Comparison of ENCODE assay signal across 23 cellular contexts in genomic region chr2:200624660-200625059, GRCh38. TPM values are rescaled to one million over a fixed set of nuclear protein-coding genes. Genes with fewer than 3 reads are reported as not detected.
DNase-seq lines count a peak whose midpoint lies in the region; ATAC-seq, FAIRE-seq and TF ChIP-seq lines count a peak whose summit lies in the region.
"Had no signal": no experiment of that assay in that cellular context is flagged by ENCODE, and none has a peak within 500 bp of the region (broad histone marks: within the 10 kb centered on the region; RNA-seq: fewer than 3 reads in every experiment).

No MANE protein-coding gene starts in this region.

- WGBS in A549 (ENCODE audit: missing lambda C conversion rate), result 61% methylated on average over 3 of the region's 3 CpGs

- no peak for TF ChIP-seq RAD21 in A549 (conservative IDR thresholded peaks at IDR 0.05 in 1 of 2, IDR thresholded peaks at IDR 0.05 in 1 of 2)

- no peaks in the 10 kb centered on the region for H3K9me3 ChIP-seq in A549

- CTCF ChIA-PET in A549 (lab: Yijun Ruan, JAX), result no interaction called here

- H3K4me3 ChIP-seq in A549, result no peak overlapping the region
- no peak overlapping the region for H3K4me3 ChIP-seq in brain microvascular endothelial cell (ENCODE audit: low read depth, low read length)

- in situ Hi-C loops in brain microvascular endothelial cell (cut with HindIII; ENCODE audit: low pct_ligation_motif_present, low sequenced_read_pairs), result no loop called here

- no peaks in the 10 kb centered on the region for H3K27me3 ChIP-seq in brain microvascular endothelial cell (replicated peaks)
- H3K27me3 ChIP-seq in foreskin keratinocyte, result no peaks in the 10 kb centered on the region

- no peaks in the 10 kb centered on the region for H3K36me3 ChIP-seq in brain microvascular endothelial cell (replicated peaks)

- TF ChIP-seq EP300 in A549 (IDR thresholded peaks at IDR 0.05), result no peak

- no peak for FAIRE-seq in A549 (lab: Jason Lieb, UNC)
- FAIRE-seq: A204.1, kidney had no signal

- TF ChIP-seq POLR2A in A549 (IDR thresholded peaks at IDR 0.05; ENCODE audit: low read length), result no peak

- peak overlapping the region; percentile 70 for H3K27ac ChIP-seq in A549
- peak overlapping the region; percentile 62 for H3K27ac ChIP-seq in brain microvascular endothelial cell
- no peak overlapping the region for H3K27ac ChIP-seq in foreskin keratinocyte

- POLR2A ChIA-PET in A549 (lab: Yijun Ruan, JAX), result no interaction called here

- TF ChIP-seq CTCF in A549 (IDR thresholded peaks at IDR 0.05), result no peak
- no peak for TF ChIP-seq CTCF in brain microvascular endothelial cell (IDR thresholded peaks at IDR 0.05; ENCODE audit: low read depth, low read length, missing control alignments)
- TF ChIP-seq CTCF in foreskin keratinocyte (conservative IDR thresholded peaks at IDR 0.05), result no peak
- TF ChIP-seq CTCF in omental fat pad (IDR thresholded peaks at IDR 0.05), result no peak

- H3K4me2 ChIP-seq in A549, result peak overlapping the region; percentile 25

- DNase-seq in A549 (ENCODE audit: low read depth in 1 of 2, low spot score in 1 of 2), result peak in 1 of 2 experiments; percentile 39
- DNase-seq in HS-5 (ENCODE audit: low read depth), result peak; percentile 63
- DNase-seq in brain microvascular endothelial cell, result peak; percentile 68
- DNase-seq in foreskin keratinocyte, result peak; percentile 28 to 58
- DNase-seq in omental fat pad (ENCODE audit: low spot score), result no peak
- DNase-seq in NCI-H774 (lab: John Stamatoyannopoulos, UW), result no peak
- DNase-seq in activated CD8-positive, alpha-beta memory T cell treated with anti-CD3 and anti-CD28 coated beads, Interleukin-2, amount 50 U/mL, for 48 hours, result no peak
- no peak for DNase-seq in OCI-M2 (lab: John Stamatoyannopoulos, UW; ENCODE audit: unreplicated experiment)
- DNase-seq: activated CD4-positive, alpha-beta T cell treated with anti-CD3 and anti-CD28 coated beads, Interleukin-2, amount 50 U/mL, for 4 hours; activated naive CD4-positive, alpha-beta T cell treated with anti-CD3 and anti-CD28 coated beads, Interleukin-2, amount 10 ng/mL, durations not matched to agents 7 days and 5 days; activated T-cell treated with anti-CD3 and anti-CD28 coated beads for 4 hours; CD4-positive, alpha-beta T cell; dermis blood vessel endothelial cell; DMS153; kidney; NCI-H1694; NCI-H446; T-cell had no signal

- ATAC-seq in A549, result peak in 1 of 2 experiments; percentile 39; a peak in 2 of 6 replicates
- ATAC-seq in foreskin keratinocyte, result peak; percentile 45
- no peak for ATAC-seq in omental fat pad (ENCODE audit: low FRiP score)
- ATAC-seq: esophagus mucosa; Right ventricle myocardium inferior; stimulated activated memory B cell treated with anti-CD40 and anti-IgM and Interleukin-4, amounts not matched to agents 10 μg/mL and 1 μg/mL and 100 μg/mL, for 72 hours; T-cell had no signal

- peaks cover 53% of the 10 kb centered on the region for H3K4me1 ChIP-seq in A549
- peaks cover 4% of the 10 kb centered on the region for H3K4me1 ChIP-seq in foreskin keratinocyte

TF ChIP-seq in A549, 52 proteins besides CTCF, POLR2A, EP300 and RAD21:
- no peak for TF ChIP-seq HOXB13 (CRISPR knock-in tag; IDR thresholded peaks at IDR 0.05; ENCODE audit: low read depth)
- no peak for TF ChIP-seq NPAS2 (CRISPR knock-in tag; IDR thresholded peaks at IDR 0.05; ENCODE audit: borderline replicate concordance)
- TF ChIP-seq, protein P1, sequence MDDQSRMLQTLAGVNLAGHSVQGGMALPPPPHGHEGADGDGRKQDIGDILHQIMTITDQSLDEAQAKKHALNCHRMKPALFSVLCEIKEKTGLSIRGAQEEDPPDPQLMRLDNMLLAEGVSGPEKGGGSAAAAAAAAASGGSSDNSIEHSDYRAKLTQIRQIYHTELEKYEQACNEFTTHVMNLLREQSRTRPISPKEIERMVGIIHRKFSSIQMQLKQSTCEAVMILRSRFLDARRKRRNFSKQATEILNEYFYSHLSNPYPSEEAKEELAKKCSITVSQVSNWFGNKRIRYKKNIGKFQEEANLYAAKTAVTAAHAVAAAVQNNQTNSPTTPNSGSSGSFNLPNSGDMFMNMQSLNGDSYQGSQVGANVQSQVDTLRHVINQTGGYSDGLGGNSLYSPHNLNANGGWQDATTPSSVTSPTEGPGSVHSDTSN (IDR thresholded peaks at IDR 0.05), result no peak

RNA-seq across cellular contexts. Expression of gene AOX1, which starts 38.8 kb away (rescaled TPM):
- polyA plus RNA-seq in A549 (2011; rRNA removed), result 2.8 and 3.6 TPM in 2 replicates
- polyA plus RNA-seq in A549 (2012; cell fraction: cytosol; rRNA removed), result 1.1 and 1.3 TPM in 2 replicates
- 0.91 and 1.8 TPM in 2 replicates for polyA plus RNA-seq in A549 (2012; cell fraction: nucleus; rRNA removed)
- 4.8 to 6.6 TPM (median 5.4 TPM) in 3 replicates for polyA plus RNA-seq in A549 (2017; fragmentation: RNase III; extraction: RNeasy Plus Mini Kit Qiagen cat#74134 plus additional on column Dnase treatment)
- 1.8 and 5.3 TPM in 2 replicates for polyA minus RNA-seq in A549 (2011; rRNA and poly(A)+ RNA removed)
- 7.6 and 16.8 TPM in 2 replicates for total RNA-seq in foreskin keratinocyte
- 2.6 and 5.3 TPM in 2 replicates for polyA plus RNA-seq in foreskin keratinocyte
- total RNA-seq in omental fat pad, result 100 to 1,000 TPM; 241 to 629 (median 321) TPM
- total RNA-seq: CD4-positive, alpha-beta T cell had no signal
- polyA plus RNA-seq: neural cell had no signal

Comparison
In these comparisons a context has a peak if more than half of its experiments do, and no peak if none do; other contexts are left out.
1. DNase-seq: peak in HS-5 (single experiment), brain microvascular endothelial cell (single experiment) and foreskin keratinocyte (2 of 2); none in omental fat pad (single experiment), NCI-H774 (single experiment), activated CD8-positive, alpha-beta memory T cell treated with anti-CD3 and anti-CD28 coated beads, Interleukin-2, amount 50 U/mL, for 48 hours (single experiment) and OCI-M2 (single experiment).
2. RNA of gene AOX1, which starts 38.8 kb away (total RNA-seq): 241 to 629 TPM in omental fat pad; 7.6 to 16.8 TPM in foreskin keratinocyte; every median in the first group is over 10 times any median in the second.